ENCODE assay signal across 1 cellular context in genomic region chr2:133843551-133843950, GRCh38.
TF ChIP-seq lines count a peak whose summit lies in the region.

No MANE protein-coding gene starts in this region.

TF ChIP-seq in A549, 52 proteins besides CTCF, POLR2A, EP300 and RAD21 (continued from another document):
- TF ChIP-seq REST (IDR thresholded peaks at IDR 0.05) (no peak), ATOH8 (CRISPR knock-in tag; IDR thresholded peaks at IDR 0.05; ENCODE audit: low read depth) (no peak), PHF8 (IDR thresholded peaks at IDR 0.05; ENCODE audit: borderline replicate concordance, low read depth) (no peak)
